ENCODE assay signal across 8 cellular contexts in genomic region chr17:64503821-64504768, GRCh38. TPM values are rescaled to one million over a fixed set of nuclear protein-coding genes. Genes with fewer than 3 reads are reported as not detected.
DNase-seq lines count a peak whose midpoint lies in the region; ATAC-seq and TF ChIP-seq lines count a peak whose summit lies in the region.

No MANE protein-coding gene starts in this region.

- H2AFZ ChIP-seq in PC-3 (ENCODE audit: low read length): no peak overlapping the region

- POLR2A ChIA-PET in CD8-positive, alpha-beta memory T cell (lab: Charles Lee): interaction anchor here (1.0 to 4.5 kb wide), 3 partner anchors 7 to 13 kb away, joined by 3 to 168 read pairs (median 18); partner anchors contain the start of gene POLG2
- POLR2A ChIA-PET in PC-3 (lab: Charles Lee; ENCODE audit: unreplicated experiment): no interaction called here

- H3K4me2 ChIP-seq in PC-3 (ENCODE audit: low read length): peak overlapping the region; percentile 86

- H3K4me3 ChIP-seq in CD8-positive, alpha-beta memory T cell (ENCODE audit: low read length): peak overlapping the region; percentile 91
- peak overlapping the region; percentile 86 for H3K4me3 ChIP-seq in PC-3 (ENCODE audit: low read length)
- peak overlapping the region; percentile 93 for H3K4me3 ChIP-seq in epithelial cell of esophagus (ENCODE audit: low read length)
- H3K4me3 ChIP-seq in ovary: peak overlapping the region; percentile 99

- peaks cover 43% of the 10 kb centered on the region for H3F3A ChIP-seq in PC-3 (ENCODE audit: low read length, unreplicated experiment)

- peak overlapping the region; percentile 97 for H3K9ac ChIP-seq in PC-3 (ENCODE audit: low read length)

- peaks cover 0 to 26% of the 10 kb centered on the region in 2 donors for H3K27me3 Mint-ChIP-seq in CD8-positive, alpha-beta memory T cell

- CTCF ChIA-PET in CD8-positive, alpha-beta memory T cell (lab: Charles Lee): interaction anchor here (1.2 to 4.1 kb wide), 5 partner anchors 7 to 15 kb away, joined by 3 to 37 read pairs (median 4); partner anchors contain the start of gene POLG2
- CTCF ChIA-PET in PC-3 (lab: Charles Lee): no interaction called here

- H3K27ac ChIP-seq in CD8-positive, alpha-beta memory T cell (ENCODE audit: low read depth, low read length): peak overlapping the region; percentile 98
- H3K27ac ChIP-seq in PC-3 (ENCODE audit: low read length): no peak overlapping the region
- peak overlapping the region in 1 of 2 donors; percentile 97 for H3K27ac ChIP-seq in ovary

- H3K27ac Mint-ChIP-seq in CD8-positive, alpha-beta memory T cell: peak overlapping the region; percentile 99 to 100 (median 99)

- intact Hi-C loops in PC-3 (cut with micrococcal nuclease) (no loop called here), ovary (cut with DNase I) (no loop called here)

- peak in 1 of 5 donors; percentile 21 for DNase-seq in CD8-positive, alpha-beta memory T cell
- no peak for DNase-seq in PC-3
- DNase-seq in epithelial cell of esophagus (ENCODE audit: low read depth): peak; percentile 9
- DNase-seq in ovary: no peak
- no peak for DNase-seq in DMS114 treated with DMSO at 0.1 percent for 48 hours (lab: John Stamatoyannopoulos, UW; ENCODE audit: unreplicated experiment)
- DNase-seq in NCI-H2196 (lab: John Stamatoyannopoulos, UW; ENCODE audit: unreplicated experiment): no peak
- DNase-seq in cortex of kidney (lab: John Stamatoyannopoulos, UW): no peak

- no peaks in the 10 kb centered on the region for H3K9me3 ChIP-seq in CD8-positive, alpha-beta memory T cell (ENCODE audit: low read length)
- H3K9me3 ChIP-seq in PC-3 (ENCODE audit: low read length) (no peaks in the 10 kb centered on the region), ovary (no peaks in the 10 kb centered on the region)

- peaks cover 87% of the 10 kb centered on the region for H3K79me2 ChIP-seq in PC-3 (ENCODE audit: low read length)

- H3K4me1 Mint-ChIP-seq in CD8-positive, alpha-beta memory T cell: peaks cover 64 to 83% (median 77%) of the 10 kb centered on the region in 3 donors

- peaks cover 42 to 90% (median 56%) of the 10 kb centered on the region in 3 donors for H3K36me3 Mint-ChIP-seq in CD8-positive, alpha-beta memory T cell

- 9 to 17% (median 11%) methylated on average over 7 of the region's 7 CpGs for WGBS in ovary, 3 donors

- H3K36me3 ChIP-seq in CD8-positive, alpha-beta memory T cell (ENCODE audit: insufficient read depth, low read length): peaks cover 64% of the 10 kb centered on the region
- H3K36me3 ChIP-seq in PC-3 (ENCODE audit: low read depth, low read length): peaks cover 68% of the 10 kb centered on the region
- H3K36me3 ChIP-seq in ovary: no peaks in the 10 kb centered on the region

- H3K9me2 ChIP-seq in PC-3 (replicated peaks; ENCODE audit: low read length): no peaks in the 10 kb centered on the region

- TF ChIP-seq CTCF in PC-3 (conservative IDR thresholded peaks at IDR 0.05; ENCODE audit: low read depth, low read length) (no peak), epithelial cell of esophagus (IDR thresholded peaks at IDR 0.05; ENCODE audit: insufficient read depth, low read depth, low read length, missing control alignments) (no peak), ovary (IDR thresholded peaks at IDR 0.05) (no peak)

- peaks cover 57% of the 10 kb centered on the region for H3K4me1 ChIP-seq in CD8-positive, alpha-beta memory T cell (ENCODE audit: insufficient read depth, low read length)
- H3K4me1 ChIP-seq in PC-3 (ENCODE audit: insufficient read depth, low read length): peaks cover 62% of the 10 kb centered on the region
- H3K4me1 ChIP-seq in ovary (ENCODE audit: insufficient read depth): peaks cover 1% of the 10 kb centered on the region

- H3K9me3 Mint-ChIP-seq in CD8-positive, alpha-beta memory T cell: peaks cover 0 to 3% (median 2%) of the 10 kb centered on the region in 5 donors

- peak overlapping the region; percentile 96 to 100 (median 99) for H3K4me3 Mint-ChIP-seq in CD8-positive, alpha-beta memory T cell

- BruUV-seq in PC-3 (replicated peaks; lab: Mats Ljungman, UMichigan): no TSS peak

- no peaks in the 10 kb centered on the region for H3K27me3 ChIP-seq in CD8-positive, alpha-beta memory T cell (ENCODE audit: insufficient read depth, low read length, poor library complexity, severe bottlenecking)
- no peaks in the 10 kb centered on the region for H3K27me3 ChIP-seq in PC-3 (ENCODE audit: low read length)
- no peaks in the 10 kb centered on the region for H3K27me3 ChIP-seq in ovary

- TF ChIP-seq EP300 in ovary (IDR thresholded peaks at IDR 0.05): no peak

- no peak for ATAC-seq in PC-3
- no peak for ATAC-seq in GM19455 (IDR thresholded peaks at IDR 0.05; ENCODE audit: unreplicated experiment)

- H4K20me1 ChIP-seq in PC-3 (ENCODE audit: low read length): peaks cover 80% of the 10 kb centered on the region

- no peak for TF ChIP-seq POLR2A in ovary (IDR thresholded peaks at IDR 0.05)

RNA-seq across cellular contexts. Expression of gene DDX5, which starts 2.0 kb away (rescaled TPM):
- total RNA-seq in CD8-positive, alpha-beta memory T cell: 100 to 1,000 TPM; 855 to 861 TPM
- polyA plus RNA-seq in CD8-positive, alpha-beta memory T cell: 1,275 TPM
- total RNA-seq in PC-3 (2014; rRNA removed) (450 and 493 TPM in 2 replicates), ovary (100 to 1,000 TPM; 438 to 750 (median 559) TPM)
- 100 to 1,000 TPM; 372 to 633 TPM for polyA plus RNA-seq in ovary

RNA-seq across cellular contexts. Expression of gene CEP95, which starts 2.7 kb away (rescaled TPM):
- total RNA-seq in CD8-positive, alpha-beta memory T cell: 10 to 100 TPM; 39.3 to 43.5 TPM
- 15.7 TPM for polyA plus RNA-seq in CD8-positive, alpha-beta memory T cell
- total RNA-seq in PC-3 (2014; rRNA removed) (32.4 and 59.1 TPM in 2 replicates), ovary (10 to 100 TPM; 50.8 to 87.2 (median 65.6) TPM)
- 10 to 100 TPM; 44.5 to 45.8 TPM for polyA plus RNA-seq in ovary

RNA-seq across cellular contexts. Expression of gene POLG2, which starts 7.2 kb away (rescaled TPM):
- total RNA-seq in CD8-positive, alpha-beta memory T cell: 10 to 100 TPM; 26.4 to 26.5 TPM
- 5.3 TPM for polyA plus RNA-seq in CD8-positive, alpha-beta memory T cell
- total RNA-seq in PC-3 (2014; rRNA removed) (20.3 and 37.7 TPM in 2 replicates), ovary (10 to 100 TPM; 13.6 to 21.3 (median 17.6) TPM)
- polyA plus RNA-seq in ovary: 10 to 100 TPM in 1 of 2 donors, 1 to 10 TPM in 1; 8.7 to 13.3 TPM

RNA-seq across cellular contexts. Expression of gene MILR1, which starts 55.2 kb away (rescaled TPM):
- under 1 TPM; 0.66 to 0.69 TPM for total RNA-seq in CD8-positive, alpha-beta memory T cell
- not detected for polyA plus RNA-seq in CD8-positive, alpha-beta memory T cell
- total RNA-seq in PC-3 (2014; rRNA removed) (10.1 and 13.3 TPM in 2 replicates), ovary (10 to 100 TPM in 1 of 7 donors, 1 to 10 TPM in 6; 2.3 to 16.4 (median 6.8) TPM)
- 10 to 100 TPM in 1 of 2 donors, 1 to 10 TPM in 1; 2.0 to 13.1 TPM for polyA plus RNA-seq in ovary
